In genomic region chr2:138327967-138328366, GRCh38 we compare ENCODE assay signal across 13 cellular contexts.
DNase-seq lines count a peak whose midpoint lies in the region; ATAC-seq and TF ChIP-seq lines count a peak whose summit lies in the region.
"Had no signal": no experiment of that assay in that cellular context is flagged by ENCODE, and none has a peak within 500 bp of the region (broad histone marks: within the 10 kb centered on the region; RNA-seq: fewer than 3 reads in every experiment).

No MANE protein-coding gene starts in this region.

- peak overlapping the region; percentile 74 for H3K18ac ChIP-seq in trophoblast cell (ENCODE audit: low read length)

- H2AK5ac ChIP-seq in trophoblast cell (ENCODE audit: low read length) = peak overlapping the region; percentile 83

- H3K27me3 ChIP-seq in trophoblast cell (ENCODE audit: insufficient read depth, low read length) = no peaks in the 10 kb centered on the region

- H3K4me3 Mint-ChIP-seq in activated T-cell treated with anti-CD3 and anti-CD28 coated beads, Interleukin-2, amount 50 U/mL, for 72 hours = no peak overlapping the region
- H3K4me3 Mint-ChIP-seq: B cell; CD4-positive, alpha-beta T cell had no signal

- no peak overlapping the region for H3K23ac ChIP-seq in trophoblast cell (ENCODE audit: low read length)

- peak overlapping the region; percentile 68 for H4K91ac ChIP-seq in trophoblast cell (ENCODE audit: low read depth, low read length)

- H3K79me1 ChIP-seq in trophoblast cell (ENCODE audit: low read length) = peaks cover 10% of the 10 kb centered on the region

- peak overlapping the region; percentile 41 for H2AFZ ChIP-seq in trophoblast cell (ENCODE audit: insufficient read depth, low read length, poor library complexity)

- no peaks in the 10 kb centered on the region for H3K27me3 Mint-ChIP-seq in activated T-cell treated with anti-CD3 and anti-CD28 coated beads, Interleukin-2, amount 50 U/mL, for 72 hours (ENCODE audit: low read depth)
- H3K27me3 Mint-ChIP-seq: B cell; CD4-positive, alpha-beta T cell had no signal

- H3K36me3 Mint-ChIP-seq in activated T-cell treated with anti-CD3 and anti-CD28 coated beads, Interleukin-2, amount 50 U/mL, for 72 hours (ENCODE audit: insufficient read depth in 2 of 2) = no peaks in the 10 kb centered on the region

- peak overlapping the region; percentile 58 for H2BK12ac ChIP-seq in trophoblast cell (ENCODE audit: low read length)

- peaks cover 0 to 2% of the 10 kb centered on the region in 2 experiments for H3K4me1 ChIP-seq in trophoblast cell (ENCODE audit: control insufficient read depth in 1 of 2, insufficient read depth in 2 of 2, low read length in 2 of 2)

- peak overlapping the region; percentile 91 for H2BK120ac ChIP-seq in trophoblast cell (ENCODE audit: insufficient read depth, low read length, poor library complexity)

- peaks cover 0 to 2% of the 10 kb centered on the region in 2 donors for H3K9me3 Mint-ChIP-seq in activated T-cell treated with anti-CD3 and anti-CD28 coated beads, Interleukin-2, amount 50 U/mL, for 72 hours

- H4K8ac ChIP-seq in trophoblast cell (ENCODE audit: low read depth, low read length) = peak overlapping the region; percentile 69

- peak overlapping the region; percentile 88 for H3K14ac ChIP-seq in trophoblast cell (ENCODE audit: low read length)

- H3K27ac Mint-ChIP-seq in activated T-cell treated with anti-CD3 and anti-CD28 coated beads, Interleukin-2, amount 50 U/mL, for 72 hours = no peak overlapping the region
- H3K27ac Mint-ChIP-seq: B cell; CD4-positive, alpha-beta T cell had no signal

- H3K4ac ChIP-seq in trophoblast cell (ENCODE audit: low read depth, low read length) = peak overlapping the region; percentile 69

- H3K9ac ChIP-seq in trophoblast cell (ENCODE audit: low read length) = no peak overlapping the region

- DNase-seq in fibroblast of peridontal ligament (ENCODE audit: extremely low read depth) = peak; percentile 7
- DNase-seq in trophoblast cell = no peak
- no peak for DNase-seq in GM03348 (ENCODE audit: low spot score)
- DNase-seq in activated T-cell treated with anti-CD3 and anti-CD28 coated beads, Interleukin-2, amount 50 U/mL, for 48 hours = no peak
- no peak for DNase-seq in stimulated activated CD4-positive, alpha-beta T cell treated with anti-CD3 and anti-CD28 coated beads, Interleukin-1b, Interleukin-23, amount 100 ng/mL, for 48 hours
- no peak for DNase-seq in activated T-cell treated with anti-CD3 and anti-CD28 coated beads, Interleukin-2, amount 50 U/mL, for 72 hours
- DNase-seq: C1 segment of cervical spinal cord; CD4-positive, alpha-beta T cell; DMS79; GOT3 had no signal

- H3K79me2 ChIP-seq in trophoblast cell (ENCODE audit: control insufficient read depth, insufficient read depth, low read length, poor library complexity) = no peaks in the 10 kb centered on the region

- H3K4me2 ChIP-seq in trophoblast cell (ENCODE audit: low read length) = no peak overlapping the region

- no peaks in the 10 kb centered on the region for H3K4me1 Mint-ChIP-seq in activated T-cell treated with anti-CD3 and anti-CD28 coated beads, Interleukin-2, amount 50 U/mL, for 72 hours (ENCODE audit: low read depth)
- H3K4me1 Mint-ChIP-seq: B cell had no signal

- peak; percentile 34; the same call in 1 of the 3 replicates for ATAC-seq in SK-N-SH treated with all-trans-retinoic acid at 6 μM for 48 hours
- no peak for ATAC-seq in activated T-cell treated with anti-CD3 and anti-CD28 coated beads, Interleukin-2, amount 50 U/mL, for 72 hours (replicated peaks in 1 of 2)

- H3K36me3 ChIP-seq in trophoblast cell (ENCODE audit: control insufficient read depth in 1 of 2, insufficient read depth in 2 of 2, low read length in 2 of 2) = no peaks in the 10 kb centered on the region
- H3K36me3 ChIP-seq: HAP-1 had no signal

- H3K9me3 ChIP-seq in trophoblast cell (ENCODE audit: insufficient read depth, low read depth, low read length) = no peaks in the 10 kb centered on the region
- H3K9me3 ChIP-seq: HAP-1 had no signal

- H3K27ac ChIP-seq in trophoblast cell (ENCODE audit: low read depth, low read length) = no peak overlapping the region

- no peak overlapping the region for H4K12ac ChIP-seq in trophoblast cell (ENCODE audit: low read depth, low read length)

- peak overlapping the region; percentile 68 for H2BK5ac ChIP-seq in trophoblast cell (ENCODE audit: low read depth, low read length, poor library complexity)

- no CpG with 5 or more reads among the region's 1 CpG for WGBS in trophoblast cell (ENCODE audit: extremely low coverage, insufficient coverage, insufficient read length)

- H3K4me3 ChIP-seq in trophoblast cell (ENCODE audit: low read depth, low read length) = no peak overlapping the region
- H3K4me3 ChIP-seq: HAP-1 had no signal

TF ChIP-seq in SK-N-SH treated with all-trans-retinoic acid at 6 μM for 48 hours, 23 proteins besides CTCF, POLR2A, EP300 and RAD21:
- TF ChIP-seq BACH2 (CRISPR knock-in tag; IDR thresholded peaks at IDR 0.05; ENCODE audit: borderline replicate concordance) = no peak
- peak; percentile 38; the same call in 1 of the 2 replicates for TF ChIP-seq ISL1 (CRISPR knock-in tag; IDR thresholded peaks at IDR 0.05)
- TF ChIP-seq SNAI2 (CRISPR knock-in tag; IDR thresholded peaks at IDR 0.05) = no peak
